In genomic region chr4:113437124-113437523, GRCh38 we compare ENCODE assay signal across 1 cellular context.
TF ChIP-seq lines count a peak whose summit lies in the region.

No MANE protein-coding gene starts in this region.

TF ChIP-seq in HCT116, 20 proteins besides CTCF, POLR2A, EP300 and RAD21 (continued from another document):
- TF ChIP-seq ZBTB33 (IDR thresholded peaks at IDR 0.05; ENCODE audit: extremely low read depth, insufficient replicate concordance, low read length): no peak
- TF ChIP-seq FOSL1 (IDR thresholded peaks at IDR 0.05; ENCODE audit: low read depth): no peak
